In the genomic region with DNA sequence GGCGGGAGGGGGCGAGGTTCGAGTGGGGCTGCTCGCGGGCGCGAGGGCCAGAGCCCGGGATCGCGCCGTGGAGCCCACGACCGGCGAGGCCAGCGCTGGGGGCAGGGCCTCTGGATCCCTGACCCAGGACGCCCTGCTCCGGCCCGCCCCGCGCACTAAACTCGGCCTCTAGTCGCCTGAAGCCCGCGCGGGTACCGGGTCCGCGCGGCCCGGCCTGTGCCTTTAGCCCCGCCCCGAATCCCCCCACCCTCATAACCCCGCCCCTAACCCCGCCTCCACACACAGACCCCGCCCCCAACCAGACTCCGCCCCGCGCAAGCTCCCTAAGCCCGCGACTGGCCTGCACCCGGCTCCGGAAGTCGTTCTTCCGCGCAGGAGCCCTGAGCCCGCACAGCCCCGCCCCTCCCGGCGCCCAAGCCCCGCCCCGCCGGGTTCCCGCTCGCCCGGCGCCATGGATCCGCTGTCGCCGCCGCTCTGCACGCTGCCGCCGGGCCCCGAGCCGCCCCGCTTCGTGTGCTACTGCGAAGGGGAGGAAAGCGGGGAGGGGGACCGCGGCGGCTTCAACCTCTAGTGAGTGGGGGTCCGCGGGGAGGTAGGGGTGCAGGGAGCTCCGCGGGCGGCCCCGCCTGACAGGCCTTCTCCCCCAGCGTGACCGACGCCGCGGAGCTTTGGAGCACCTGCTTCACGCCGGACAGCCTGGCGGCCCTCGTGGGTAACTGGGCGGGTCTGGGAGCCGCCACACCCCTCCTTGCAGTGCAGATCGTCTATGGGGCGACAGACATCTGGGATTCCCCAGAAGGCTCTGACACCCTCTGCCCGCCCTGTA, we compare ENCODE assay signal across 8 cellular contexts. TPM values are rescaled to one million over a fixed set of nuclear protein-coding genes. Genes with fewer than 3 reads are reported as not detected.
DNase-seq lines count a peak whose midpoint lies in the region; ATAC-seq and TF ChIP-seq lines count a peak whose summit lies in the region.

A gene with protein sequence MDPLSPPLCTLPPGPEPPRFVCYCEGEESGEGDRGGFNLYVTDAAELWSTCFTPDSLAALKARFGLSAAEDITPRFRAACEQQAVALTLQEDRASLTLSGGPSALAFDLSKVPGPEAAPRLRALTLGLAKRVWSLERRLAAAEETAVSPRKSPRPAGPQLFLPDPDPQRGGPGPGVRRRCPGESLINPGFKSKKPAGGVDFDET (plus strand): TSS at position 430 of the 826 bp plus-strand sequence. CDS start 22 bp downstream, at position 452.

- peak within 1 kb of the TSS; percentile 81 for H3K4me3 Mint-ChIP-seq in activated CD4-positive, alpha-beta T cell treated with anti-CD3 and anti-CD28 coated beads for 36 hours
- H3K4me3 Mint-ChIP-seq in chondrocyte (ENCODE audit: unreplicated experiment) = peak within 1 kb of the TSS; percentile 76

- CTCF ChIA-PET in activated CD4-positive, alpha-beta T cell treated with anti-CD3 and anti-CD28 coated beads for 36 hours (lab: Charles Lee) = interaction anchor here (0.6 to 3.2 kb wide), 7 partner anchors 14 to 150 kb away, joined by 3 to 15 read pairs (median 10); a partner anchor contains a TSS

- H3K27ac ChIP-seq in layer of hippocampus (ENCODE audit: low read depth, low read length) = peak within 1 kb of the TSS; percentile 62

- ATAC-seq in GM18909 (IDR thresholded peaks at IDR 0.05; ENCODE audit: poor library complexity, unreplicated experiment) = peak; percentile 80
- peak; percentile 79 for ATAC-seq in HG03159 (IDR thresholded peaks at IDR 0.05; ENCODE audit: unreplicated experiment)
- ATAC-seq in activated CD4-positive, alpha-beta T cell treated with anti-CD3 and anti-CD28 coated beads for 36 hours = peak; percentile 95

- H3K27ac Mint-ChIP-seq in activated CD4-positive, alpha-beta T cell treated with anti-CD3 and anti-CD28 coated beads for 36 hours = peak within 1 kb of the TSS; percentile 70
- H3K27ac Mint-ChIP-seq in chondrocyte (ENCODE audit: unreplicated experiment) = peak within 1 kb of the TSS; percentile 69

- no peaks in the 10 kb centered on the region for H3K27me3 ChIP-seq in layer of hippocampus (ENCODE audit: control insufficient read depth, insufficient read depth, low read length)

- intact Hi-C loops in activated CD4-positive, alpha-beta T cell treated with anti-CD3 and anti-CD28 coated beads for 36 hours (cut with DNase I, micrococcal nuclease) = loop anchor here (1.0 to 5.0 kb wide), 18 partner anchors 14 to 747 kb away; a partner anchor contains a TSS

- POLR2A ChIA-PET in activated CD4-positive, alpha-beta T cell treated with anti-CD3 and anti-CD28 coated beads for 36 hours (lab: Charles Lee) = interaction anchor here (0.7 to 1.1 kb wide), 6 partner anchors 14 to 459 kb away, joined by 3 to 5 read pairs (median 3); a partner anchor contains a TSS

- H3K9me3 Mint-ChIP-seq in activated CD4-positive, alpha-beta T cell treated with anti-CD3 and anti-CD28 coated beads for 36 hours (ENCODE audit: low read depth) = no peaks in the 10 kb centered on the region
- H3K9me3 Mint-ChIP-seq in chondrocyte (ENCODE audit: low read depth) = peaks cover 5% of the 10 kb centered on the region

- peak; percentile 63 for DNase-seq in AG09319 (ENCODE audit: extremely low read depth, low read depth)
- DNase-seq in NCI-H460 (ENCODE audit: extremely low read depth, low read depth) = peak; percentile 91
- peak; percentile 98 for DNase-seq in activated CD4-positive, alpha-beta T cell treated with anti-CD3 and anti-CD28 coated beads for 36 hours
- DNase-seq in chondrocyte (ENCODE audit: low spot score) = no peak
- DNase-seq in stimulated activated CD4-positive, alpha-beta T cell treated with anti-CD3 and anti-CD28 coated beads, Interleukin-1b, Interleukin-23, amount 100 ng/mL, for 24 hours (ENCODE audit: low read depth in 4 of 4, low spot score in 1 of 4) = peak; percentile 91 to 96 (median 94)

- H3K27me3 Mint-ChIP-seq in activated CD4-positive, alpha-beta T cell treated with anti-CD3 and anti-CD28 coated beads for 36 hours = peaks cover 4% of the 10 kb centered on the region
- no peaks in the 10 kb centered on the region for H3K27me3 Mint-ChIP-seq in chondrocyte (ENCODE audit: low read depth)

- peaks cover 22% of the 10 kb centered on the region for H3K4me1 Mint-ChIP-seq in activated CD4-positive, alpha-beta T cell treated with anti-CD3 and anti-CD28 coated beads for 36 hours
- peaks cover 31% of the 10 kb centered on the region for H3K4me1 Mint-ChIP-seq in chondrocyte (ENCODE audit: low read depth)

- H3K36me3 Mint-ChIP-seq in activated CD4-positive, alpha-beta T cell treated with anti-CD3 and anti-CD28 coated beads for 36 hours (ENCODE audit: low read depth) = peaks cover 10% of the 10 kb centered on the region
- H3K36me3 Mint-ChIP-seq in chondrocyte (ENCODE audit: low read depth) = no peaks in the 10 kb centered on the region

- TF ChIP-seq CTCF in AG09319 (IDR thresholded peaks at IDR 0.05; ENCODE audit: low read depth, low read length) = no peak
- TF ChIP-seq CTCF in chondrocyte (IDR thresholded peaks at IDR 0.05) = peak; percentile 15

RNA-seq across cellular contexts. Expression of the gene that starts here (rescaled TPM):
- total RNA-seq in NCI-H460 (2014; rRNA removed; shearing (Covaris generic)) = 35.4 and 39.4 TPM in 2 replicates
- 472 and 626 TPM in 2 replicates for polyA plus RNA-seq in NCI-H460 (2014; cell fraction: nucleus; rRNA removed)
- 10 to 100 TPM; 52.7 to 67.1 TPM for total RNA-seq in activated CD4-positive, alpha-beta T cell treated with anti-CD3 and anti-CD28 coated beads for 36 hours
- 34.4 to 38.7 TPM (median 36.8 TPM) in 3 replicates for total RNA-seq in chondrocyte
